Comparison of ENCODE assay signal across 1 cellular context in the genomic region with DNA sequence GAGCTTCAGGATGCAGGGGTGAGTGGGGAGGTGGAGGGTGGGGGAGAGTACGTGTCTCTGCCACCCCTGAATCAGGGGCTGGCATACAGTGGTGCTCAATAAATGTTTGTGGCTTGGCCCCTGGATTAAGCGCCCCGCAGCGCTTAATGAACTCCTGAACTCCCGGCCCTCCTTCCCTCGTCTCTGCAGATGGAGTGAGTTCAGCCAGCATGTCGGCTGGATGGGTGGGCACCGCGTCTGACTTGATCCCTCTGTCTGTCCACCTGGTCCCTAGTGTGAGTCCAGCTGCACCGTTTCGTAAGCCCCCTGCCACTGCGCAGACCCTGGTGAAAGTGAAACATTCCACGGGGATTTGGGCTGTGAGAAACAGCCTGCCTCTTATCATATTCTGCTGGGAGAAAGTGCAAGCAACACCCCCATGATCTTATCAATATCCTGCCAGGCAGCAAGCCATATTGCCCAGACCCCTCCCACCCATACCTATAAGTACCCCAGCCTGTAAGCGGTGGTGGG.
TF ChIP-seq lines count a peak whose summit lies in the region.

No MANE protein-coding gene starts in this region.

TF ChIP-seq in SK-N-SH, 30 proteins besides CTCF, POLR2A, EP300 and RAD21 (continued from another document):
- TF ChIP-seq, protein P1, sequence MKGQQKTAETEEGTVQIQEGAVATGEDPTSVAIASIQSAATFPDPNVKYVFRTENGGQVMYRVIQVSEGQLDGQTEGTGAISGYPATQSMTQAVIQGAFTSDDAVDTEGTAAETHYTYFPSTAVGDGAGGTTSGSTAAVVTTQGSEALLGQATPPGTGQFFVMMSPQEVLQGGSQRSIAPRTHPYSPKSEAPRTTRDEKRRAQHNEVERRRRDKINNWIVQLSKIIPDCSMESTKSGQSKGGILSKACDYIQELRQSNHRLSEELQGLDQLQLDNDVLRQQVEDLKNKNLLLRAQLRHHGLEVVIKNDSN (IDR thresholded peaks at IDR 0.05; ENCODE audit: borderline replicate concordance, low read depth), result no peak
- TF ChIP-seq, protein P2, sequence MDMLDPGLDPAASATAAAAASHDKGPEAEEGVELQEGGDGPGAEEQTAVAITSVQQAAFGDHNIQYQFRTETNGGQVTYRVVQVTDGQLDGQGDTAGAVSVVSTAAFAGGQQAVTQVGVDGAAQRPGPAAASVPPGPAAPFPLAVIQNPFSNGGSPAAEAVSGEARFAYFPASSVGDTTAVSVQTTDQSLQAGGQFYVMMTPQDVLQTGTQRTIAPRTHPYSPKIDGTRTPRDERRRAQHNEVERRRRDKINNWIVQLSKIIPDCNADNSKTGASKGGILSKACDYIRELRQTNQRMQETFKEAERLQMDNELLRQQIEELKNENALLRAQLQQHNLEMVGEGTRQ (IDR thresholded peaks at IDR 0.05; ENCODE audit: borderline replicate concordance, low read depth, low read length), result no peak
- no peak for TF ChIP-seq JUND (IDR thresholded peaks at IDR 0.05)
- no peak for TF ChIP-seq FOXJ3 (CRISPR knock-in tag; IDR thresholded peaks at IDR 0.05)
- no peak for TF ChIP-seq MEF2A (IDR thresholded peaks at IDR 0.05; ENCODE audit: borderline replicate concordance, low read depth)
- TF ChIP-seq RXRA (IDR thresholded peaks at IDR 0.05; ENCODE audit: borderline replicate concordance, low read depth), result no peak
- TF ChIP-seq GABPA (IDR thresholded peaks at IDR 0.05; ENCODE audit: low read depth), result no peak
- TF ChIP-seq, protein P3, sequence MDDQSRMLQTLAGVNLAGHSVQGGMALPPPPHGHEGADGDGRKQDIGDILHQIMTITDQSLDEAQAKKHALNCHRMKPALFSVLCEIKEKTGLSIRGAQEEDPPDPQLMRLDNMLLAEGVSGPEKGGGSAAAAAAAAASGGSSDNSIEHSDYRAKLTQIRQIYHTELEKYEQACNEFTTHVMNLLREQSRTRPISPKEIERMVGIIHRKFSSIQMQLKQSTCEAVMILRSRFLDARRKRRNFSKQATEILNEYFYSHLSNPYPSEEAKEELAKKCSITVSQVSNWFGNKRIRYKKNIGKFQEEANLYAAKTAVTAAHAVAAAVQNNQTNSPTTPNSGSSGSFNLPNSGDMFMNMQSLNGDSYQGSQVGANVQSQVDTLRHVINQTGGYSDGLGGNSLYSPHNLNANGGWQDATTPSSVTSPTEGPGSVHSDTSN (IDR thresholded peaks at IDR 0.05), result no peak
- TF ChIP-seq TCF12 (IDR thresholded peaks at IDR 0.05), result no peak
- no peak for TF ChIP-seq GATA2 (CRISPR knock-in tag; IDR thresholded peaks at IDR 0.05)
